In genomic region chr6:18262812-18263560, GRCh38 we compare ENCODE assay signal across 8 cellular contexts. TPM values are rescaled to one million over a fixed set of nuclear protein-coding genes. Genes with fewer than 3 reads are reported as not detected.
A peak's percentile ranks its signal among the peaks of the same experiment; 100 is the strongest.
DNase-seq lines count a peak whose midpoint lies in the region; ATAC-seq, FAIRE-seq and TF ChIP-seq lines count a peak whose summit lies in the region.

No MANE protein-coding gene starts in this region.

- in situ Hi-C loops in transverse colon (cut with MboI; ENCODE audit: low pct_ligation_motif_present in 1 of 4, low pct_unique_long_range_greater_than_20kb in 1 of 4, low sequenced_read_pairs in 3 of 4) = no loop called here

- H3K36me3 ChIP-seq in SJCRH30 = peaks cover 40% of the 10 kb centered on the region
- H3K36me3 ChIP-seq in muscle layer of duodenum (ENCODE audit: control insufficient read depth in 1 of 2, insufficient read depth in 2 of 2, low read length in 2 of 2) = peaks cover 0 to 5% of the 10 kb centered on the region in 2 donors
- no peaks in the 10 kb centered on the region for H3K36me3 ChIP-seq in transverse colon

- peak; percentile 94 for FAIRE-seq in GM19239 (lab: Jason Lieb, UNC)

- no peak for TF ChIP-seq POLR2A in transverse colon (IDR thresholded peaks at IDR 0.05)

- H3K9me3 ChIP-seq in SJCRH30 (replicated peaks) (no peaks in the 10 kb centered on the region), muscle layer of duodenum (ENCODE audit: control insufficient read depth in 1 of 2, low read length in 2 of 2) (no peaks in the 10 kb centered on the region), transverse colon (no peaks in the 10 kb centered on the region)

- H3K27me3 ChIP-seq in SJCRH30 (no peaks in the 10 kb centered on the region), muscle layer of duodenum (ENCODE audit: low read depth, low read length) (no peaks in the 10 kb centered on the region), transverse colon (no peaks in the 10 kb centered on the region)

- H3K27ac ChIP-seq in SJCRH30 (peak overlapping the region; percentile 91), cingulate gyrus (ENCODE audit: low read depth, low read length) (peak overlapping the region; percentile 88), muscle layer of duodenum (ENCODE audit: low read length) (peak overlapping the region; percentile 93), transverse colon (peak overlapping the region; percentile 93 to 100 (median 96))

- intact Hi-C loops in transverse colon (cut with DNase I; ENCODE audit: low total_unique reads) = loop anchor here (10.0 kb wide), 1 partner anchor 108 kb away; the partner anchor contains the start of genes KDM1B and TPMT

- peaks cover 10% of the 10 kb centered on the region for H3K4me1 ChIP-seq in SJCRH30
- H3K4me1 ChIP-seq in muscle layer of duodenum (ENCODE audit: control insufficient read depth in 1 of 2, insufficient read depth in 2 of 2, low read length in 2 of 2) = peaks cover 0 to 32% of the 10 kb centered on the region in 2 donors
- peaks cover 29 to 43% (median 32%) of the 10 kb centered on the region in 4 donors for H3K4me1 ChIP-seq in transverse colon

- no peak for TF ChIP-seq EP300 in transverse colon (IDR thresholded peaks at IDR 0.05; ENCODE audit: low read depth)

- TF ChIP-seq CTCF in transverse colon (IDR thresholded peaks at IDR 0.05) = no peak

- DNase-seq in COLO668 (lab: John Stamatoyannopoulos, UW; ENCODE audit: unreplicated experiment) (peak; percentile 4), GM19239 (ENCODE audit: insufficient read length, low spot score) (peak; percentile 69), SJCRH30 (peak in 1 of 2 experiments; percentile 24), transverse colon (no peak), H4 (ENCODE audit: low spot score) (no peak)

- H3K4me3 ChIP-seq in SJCRH30 = peak overlapping the region; percentile 98
- H3K4me3 ChIP-seq in muscle layer of duodenum (ENCODE audit: low read depth in 1 of 2, low read length in 2 of 2) = peak overlapping the region; percentile 91 to 95
- H3K4me3 ChIP-seq in transverse colon = peak overlapping the region; percentile 46 to 99 (median 86)

- ATAC-seq in HG03280 (IDR thresholded peaks at IDR 0.05; ENCODE audit: unreplicated experiment) = peak; percentile 65

- 0 to 3% methylated on average over 15 to 18 of the region's 18 CpGs for WGBS in transverse colon (ENCODE audit: low coverage in 1 of 2), 2 donors

RNA-seq across cellular contexts. Expression of gene DEK, which starts 1.3 kb away (rescaled TPM):
- total RNA-seq in SJCRH30 (2014; rRNA removed; shearing (Covaris generic)) = 129 and 142 TPM in 2 replicates
- total RNA-seq in transverse colon = 100 to 1,000 TPM in 3 of 4 donors, 10 to 100 TPM in 1; 96.9 to 175 (median 111) TPM
- 123 and 141 TPM in 2 replicates for total RNA-seq in H4 (2014; rRNA removed; shearing (Covaris generic))

Comparison
In these comparisons a context has a peak if more than half of its experiments do, and no peak if none do; other contexts are left out.
1. DNase-seq: peak in COLO668 (single experiment) and GM19239 (single experiment); none in transverse colon (single experiment) and H4 (single experiment).
2. Peak in every context shown above with its lines, with median percentiles within 50 percentile points of each other: H3K27ac ChIP-seq and H3K4me3 ChIP-seq.